22 cellular contexts compared by ENCODE assay signal in the genomic region with DNA sequence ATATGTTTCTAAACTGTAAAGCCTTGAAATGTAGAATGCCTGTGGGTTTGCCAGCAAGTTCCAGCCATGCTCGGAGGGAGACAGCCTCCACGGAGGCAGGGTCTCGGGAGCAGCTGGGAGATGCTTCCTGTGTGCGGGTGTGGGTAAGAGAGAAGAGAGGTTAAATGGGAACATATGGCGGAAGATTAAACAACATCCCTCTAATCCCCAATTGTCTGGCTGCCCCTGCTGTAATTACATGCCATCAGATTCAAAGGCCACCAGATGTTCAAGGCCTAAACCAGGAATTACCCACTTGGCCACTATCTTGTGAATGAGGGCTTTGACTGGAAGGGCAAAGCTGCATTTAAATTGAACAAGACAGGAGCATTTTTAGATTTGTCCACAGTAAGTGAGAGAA.
A peak's percentile ranks its signal among the peaks of the same experiment; 100 is the strongest.
DNase-seq lines count a peak whose midpoint lies in the region; ATAC-seq and TF ChIP-seq lines count a peak whose summit lies in the region.
"Had no signal": no experiment of that assay in that cellular context is flagged by ENCODE, and none has a peak within 500 bp of the region (broad histone marks: within the 10 kb centered on the region; RNA-seq: fewer than 3 reads in every experiment).

No MANE protein-coding gene starts in this region.

- no peak overlapping the region for H3K4me3 ChIP-seq in cardiac muscle cell
- H3K4me3 ChIP-seq in endodermal cell (ENCODE audit: low read length), result no peak overlapping the region
- no peak overlapping the region for H3K4me3 ChIP-seq in coronary artery
- no peak overlapping the region for H3K4me3 ChIP-seq in thyroid gland (replicated peaks in 1 of 3)
- H3K4me3 ChIP-seq: HAP-1 had no signal

- ATAC-seq in left cardiac atrium, result no peak
- no peak for ATAC-seq in stimulated activated memory B cell treated with anti-CD40 and anti-IgM and Interleukin-4, amounts not matched to agents 10 μg/mL and 1 μg/mL and 100 μg/mL, for 72 hours

- H3K27ac ChIP-seq in cardiac muscle cell (peak overlapping the region; percentile 44), endodermal cell (ENCODE audit: low read depth, low read length) (peak overlapping the region; percentile 28), coronary artery (no peak overlapping the region), thyroid gland (no peak overlapping the region)

- no peak overlapping the region for H3K4me3 Mint-ChIP-seq in endodermal cell
- H3K4me3 Mint-ChIP-seq in stimulated activated memory B cell treated with anti-CD40 and anti-IgM and Interleukin-4, amounts not matched to agents 10 μg/mL and 1 μg/mL and 100 μg/mL, for 72 hours, result no peak overlapping the region
- H3K4me3 Mint-ChIP-seq: CD8-positive, alpha-beta memory T cell; IgD-negative memory B cell had no signal

- no peaks in the 10 kb centered on the region for H3K36me3 ChIP-seq in cardiac muscle cell
- no peaks in the 10 kb centered on the region for H3K36me3 ChIP-seq in endodermal cell (ENCODE audit: control insufficient read depth, insufficient read depth, low read length)
- no peaks in the 10 kb centered on the region for H3K36me3 ChIP-seq in thyroid gland
- H3K36me3 ChIP-seq: HAP-1 had no signal

- WGBS in endodermal cell (ENCODE audit: insufficient coverage in 1 of 2, insufficient read length in 1 of 2), 2 experiments, result 99% methylated on average over 5 of the region's 5 CpGs; no CpG with 5 or more reads in 1 of the 2 experiments
- 89 to 92% methylated on average over 5 of the region's 5 CpGs for WGBS in thyroid gland, 2 donors

- peaks cover 13% of the 10 kb centered on the region for H3K4me1 Mint-ChIP-seq in endodermal cell
- H3K4me1 Mint-ChIP-seq in stimulated activated memory B cell treated with anti-CD40 and anti-IgM and Interleukin-4, amounts not matched to agents 10 μg/mL and 1 μg/mL and 100 μg/mL, for 72 hours, result no peaks in the 10 kb centered on the region
- H3K4me1 Mint-ChIP-seq: CD8-positive, alpha-beta memory T cell; IgD-negative memory B cell had no signal

- no peak overlapping the region for H3K27ac Mint-ChIP-seq in endodermal cell
- no peak overlapping the region for H3K27ac Mint-ChIP-seq in stimulated activated memory B cell treated with anti-CD40 and anti-IgM and Interleukin-4, amounts not matched to agents 10 μg/mL and 1 μg/mL and 100 μg/mL, for 72 hours
- H3K27ac Mint-ChIP-seq: IgD-negative memory B cell had no signal

- no peaks in the 10 kb centered on the region for H3K9me3 ChIP-seq in cardiac muscle cell (ENCODE audit: low read depth)
- H3K9me3 ChIP-seq in endodermal cell (ENCODE audit: control insufficient read depth, low read length), result peaks cover 5% of the 10 kb centered on the region
- H3K9me3 ChIP-seq in thyroid gland, result no peaks in the 10 kb centered on the region

- H3K9me3 Mint-ChIP-seq in endodermal cell, result peaks cover 1% of the 10 kb centered on the region
- peaks cover 2% of the 10 kb centered on the region for H3K9me3 Mint-ChIP-seq in stimulated activated memory B cell treated with anti-CD40 and anti-IgM and Interleukin-4, amounts not matched to agents 10 μg/mL and 1 μg/mL and 100 μg/mL, for 72 hours
- H3K9me3 Mint-ChIP-seq: CD8-positive, alpha-beta memory T cell had no signal

- H3K9ac ChIP-seq in endodermal cell (ENCODE audit: extremely low read depth, low read length, poor library complexity, severe bottlenecking), result peak overlapping the region; percentile 1

- TF ChIP-seq POLR2A in thyroid gland (IDR thresholded peaks at IDR 0.05), result no peak

- peaks cover 8% of the 10 kb centered on the region for H3K4me1 ChIP-seq in cardiac muscle cell (ENCODE audit: low read depth)
- H3K4me1 ChIP-seq in endodermal cell (ENCODE audit: control insufficient read depth, insufficient read depth, low read length), result peaks cover 4% of the 10 kb centered on the region
- peaks cover 0 to 4% of the 10 kb centered on the region in 2 donors for H3K4me1 ChIP-seq in thyroid gland
- H3K4me1 ChIP-seq: HAP-1 had no signal

- H3K27me3 ChIP-seq in cardiac muscle cell (no peaks in the 10 kb centered on the region), endodermal cell (ENCODE audit: control insufficient read depth, insufficient read depth, low read length, poor library complexity, severe bottlenecking) (peaks cover 9% of the 10 kb centered on the region), thyroid gland (no peaks in the 10 kb centered on the region)

- H3K27me3 Mint-ChIP-seq in endodermal cell (ENCODE audit: insufficient read depth), result peaks cover 24% of the 10 kb centered on the region
- H3K27me3 Mint-ChIP-seq in stimulated activated memory B cell treated with anti-CD40 and anti-IgM and Interleukin-4, amounts not matched to agents 10 μg/mL and 1 μg/mL and 100 μg/mL, for 72 hours, result peaks cover 21% of the 10 kb centered on the region

- TF ChIP-seq CTCF in cardiac muscle cell (IDR thresholded peaks at IDR 0.05; ENCODE audit: low read depth, low read length), result no peak
- no peak for TF ChIP-seq CTCF in endodermal cell (conservative IDR thresholded peaks at IDR 0.05)
- no peak for TF ChIP-seq CTCF in coronary artery (IDR thresholded peaks at IDR 0.05)
- no peak for TF ChIP-seq CTCF in thyroid gland (IDR thresholded peaks at IDR 0.05)

- intact Hi-C loops in left cardiac atrium (cut with DNase I) (no loop called here), thyroid gland (cut with DNase I) (no loop called here)

- H3K36me3 Mint-ChIP-seq in endodermal cell (ENCODE audit: low read depth), result no peaks in the 10 kb centered on the region
- H3K36me3 Mint-ChIP-seq in stimulated activated memory B cell treated with anti-CD40 and anti-IgM and Interleukin-4, amounts not matched to agents 10 μg/mL and 1 μg/mL and 100 μg/mL, for 72 hours, result no peaks in the 10 kb centered on the region
- H3K36me3 Mint-ChIP-seq: CD8-positive, alpha-beta memory T cell; IgD-negative memory B cell had no signal

- DNase-seq in cardiac muscle cell (ENCODE audit: low read depth in 1 of 2, low spot score in 1 of 2) (no peak), left cardiac atrium (no peak), NCI-H524 (lab: John Stamatoyannopoulos, UW) (peak; percentile 95 to 98), endodermal cell (no peak), coronary artery (ENCODE audit: low spot score) (no peak), thyroid gland (no peak)
- no peak for DNase-seq in stimulated activated CD4-positive, alpha-beta T cell treated with anti-CD3 and anti-CD28 coated beads, Interleukin-4, amount 100 ng/mL, for 1 hour
- DNase-seq: C1 segment of cervical spinal cord; CD8-positive, alpha-beta memory T cell; DND-41; Karpas-422; NCI-H1048; NCI-H1436; NCI-H2081 treated with DMSO at 0.1 percent for 48 hours; NCI-H226; NCI-H526; OCI-M1; SHP77; T-helper 1 cell had no signal

Comparison
In these comparisons a context has a peak if more than half of its experiments do, and no peak if none do; other contexts are left out.
1. DNase-seq: peak in NCI-H524 (2 of 2); none in cardiac muscle cell (0 of 2), left cardiac atrium (single experiment), endodermal cell (single experiment), stimulated activated CD4-positive, alpha-beta T cell treated with anti-CD3 and anti-CD28 coated beads, Interleukin-4, amount 100 ng/mL, for 1 hour (single experiment), coronary artery (single experiment) and thyroid gland (0 of 2).
2. H3K27ac ChIP-seq: peak in cardiac muscle cell (single experiment) and endodermal cell (single experiment); none in coronary artery (0 of 2) and thyroid gland (0 of 3).